In genomic region chr10:37436361-37436760, GRCh38 we compare ENCODE assay signal across 22 cellular contexts.
"Had no signal": no experiment of that assay in that cellular context is flagged by ENCODE, and none has a peak within 500 bp of the region (broad histone marks: within the 10 kb centered on the region; RNA-seq: fewer than 3 reads in every experiment).

No MANE protein-coding gene starts in this region.

- H3K27me3 Mint-ChIP-seq: activated CD4-positive, alpha-beta T cell treated with anti-CD3 and anti-CD28 coated beads, Interleukin-2, amount 10 ng/mL, durations not matched to agents 24 days and 14 days; activated CD8-positive, alpha-beta T cell treated with anti-CD3 and anti-CD28 coated beads for 36 hours; activated naive CD4-positive, alpha-beta T cell treated with anti-CD3 and anti-CD28 coated beads, Interleukin-2, amount 10 ng/mL, durations not matched to agents 7 days and 5 days; activated naive CD8-positive, alpha-beta T cell treated with anti-CD3 and anti-CD28 coated beads, Interleukin-2, amount 50 U/mL, for 24 hours; central memory CD8-positive, alpha-beta T cell; progenitor cell of endocrine pancreas; stimulated activated naive CD8-positive, alpha-beta T cell treated with anti-CD3 and anti-CD28 coated beads, Interleukin-15, amount 100 ng/mL, for 72 hours had no signal

- H3K27ac ChIP-seq: colonic mucosa, gastrocnemius medialis, heart right ventricle, left lung, vagina had no signal

- H3K4me3 Mint-ChIP-seq: activated CD4-positive, alpha-beta T cell treated with anti-CD3 and anti-CD28 coated beads, Interleukin-2, amount 10 ng/mL, durations not matched to agents 24 days and 14 days; activated CD8-positive, alpha-beta T cell treated with anti-CD3 and anti-CD28 coated beads for 36 hours; activated naive CD4-positive, alpha-beta T cell treated with anti-CD3 and anti-CD28 coated beads, Interleukin-2, amount 10 ng/mL, durations not matched to agents 7 days and 5 days; activated naive CD8-positive, alpha-beta T cell treated with anti-CD3 and anti-CD28 coated beads, Interleukin-2, amount 50 U/mL, for 24 hours; brain; central memory CD8-positive, alpha-beta T cell; endodermal cell; neural crest cell; stimulated activated naive CD8-positive, alpha-beta T cell treated with anti-CD3 and anti-CD28 coated beads, Interleukin-15, amount 100 ng/mL, for 72 hours had no signal

- H3K9me3 Mint-ChIP-seq: activated naive CD8-positive, alpha-beta T cell treated with anti-CD3 and anti-CD28 coated beads, Interleukin-2, amount 50 U/mL, for 24 hours had no signal

- ATAC-seq: activated CD8-positive, alpha-beta T cell treated with anti-CD3 and anti-CD28 coated beads for 36 hours; activated naive CD8-positive, alpha-beta T cell treated with anti-CD3 and anti-CD28 coated beads, Interleukin-2, amount 50 U/mL, for 24 hours; gastrocnemius medialis; left lung; stimulated activated naive CD8-positive, alpha-beta T cell treated with anti-CD3 and anti-CD28 coated beads, Interleukin-15, amount 100 ng/mL, for 72 hours had no signal

- DNase-seq: activated CD4-positive, alpha-beta T cell treated with anti-CD3 and anti-CD28 coated beads, Interleukin-2, amount 10 ng/mL, durations not matched to agents 24 days and 14 days; activated CD8-positive, alpha-beta T cell treated with anti-CD3 and anti-CD28 coated beads for 36 hours; activated naive CD4-positive, alpha-beta T cell treated with anti-CD3 and anti-CD28 coated beads, Interleukin-2, amount 10 ng/mL, durations not matched to agents 7 days and 5 days; activated naive CD8-positive, alpha-beta T cell treated with anti-CD3 and anti-CD28 coated beads, Interleukin-2, amount 50 U/mL, for 24 hours; activated T-cell treated with anti-CD3 and anti-CD28 coated beads, Interleukin-2, amount 50 U/mL, for 1 hour; anterior cingulate cortex; colonic mucosa; endodermal cell; gastrocnemius medialis; heart right ventricle; left lung; small intestine; stimulated activated CD4-positive, alpha-beta T cell treated with anti-CD3 and anti-CD28 coated beads, Interleukin-15, amount 100 ng/mL, for 24 hours; stimulated activated CD4-positive, alpha-beta T cell treated with anti-CD3 and anti-CD28 coated beads, Interleukin-2, amount 100 ng/mL, for 48 hours; stimulated activated naive CD8-positive, alpha-beta T cell treated with anti-CD3 and anti-CD28 coated beads, Interleukin-15, amount 100 ng/mL, for 72 hours; T1000; trophoblast cell had no signal

- H3K27me3 ChIP-seq: colonic mucosa, gastrocnemius medialis, left lung, vagina had no signal

- H3K4me1 ChIP-seq: colonic mucosa, gastrocnemius medialis, heart right ventricle, left lung, vagina had no signal

- H3K4me3 ChIP-seq: colonic mucosa, gastrocnemius medialis, heart right ventricle, left lung, vagina had no signal

- H3K4me1 Mint-ChIP-seq: activated CD4-positive, alpha-beta T cell treated with anti-CD3 and anti-CD28 coated beads, Interleukin-2, amount 10 ng/mL, durations not matched to agents 24 days and 14 days; activated naive CD4-positive, alpha-beta T cell treated with anti-CD3 and anti-CD28 coated beads, Interleukin-2, amount 10 ng/mL, durations not matched to agents 7 days and 5 days; activated naive CD8-positive, alpha-beta T cell treated with anti-CD3 and anti-CD28 coated beads, Interleukin-2, amount 50 U/mL, for 24 hours; brain; central memory CD8-positive, alpha-beta T cell; endodermal cell; neural crest cell; stimulated activated naive CD8-positive, alpha-beta T cell treated with anti-CD3 and anti-CD28 coated beads, Interleukin-15, amount 100 ng/mL, for 72 hours had no signal

- H3K36me3 Mint-ChIP-seq: activated naive CD4-positive, alpha-beta T cell treated with anti-CD3 and anti-CD28 coated beads, Interleukin-2, amount 10 ng/mL, durations not matched to agents 7 days and 5 days; brain had no signal

- H3K27ac Mint-ChIP-seq: activated CD4-positive, alpha-beta T cell treated with anti-CD3 and anti-CD28 coated beads, Interleukin-2, amount 10 ng/mL, durations not matched to agents 24 days and 14 days; activated CD8-positive, alpha-beta T cell treated with anti-CD3 and anti-CD28 coated beads for 36 hours; activated naive CD4-positive, alpha-beta T cell treated with anti-CD3 and anti-CD28 coated beads, Interleukin-2, amount 10 ng/mL, durations not matched to agents 7 days and 5 days; activated naive CD8-positive, alpha-beta T cell treated with anti-CD3 and anti-CD28 coated beads, Interleukin-2, amount 50 U/mL, for 24 hours; brain; endodermal cell; progenitor cell of endocrine pancreas; stimulated activated naive CD8-positive, alpha-beta T cell treated with anti-CD3 and anti-CD28 coated beads, Interleukin-15, amount 100 ng/mL, for 72 hours had no signal

- H3K36me3 ChIP-seq: colonic mucosa, gastrocnemius medialis, heart right ventricle, left lung, vagina had no signal
